ENCODE assay signal across 9 cellular contexts in the genomic region with DNA sequence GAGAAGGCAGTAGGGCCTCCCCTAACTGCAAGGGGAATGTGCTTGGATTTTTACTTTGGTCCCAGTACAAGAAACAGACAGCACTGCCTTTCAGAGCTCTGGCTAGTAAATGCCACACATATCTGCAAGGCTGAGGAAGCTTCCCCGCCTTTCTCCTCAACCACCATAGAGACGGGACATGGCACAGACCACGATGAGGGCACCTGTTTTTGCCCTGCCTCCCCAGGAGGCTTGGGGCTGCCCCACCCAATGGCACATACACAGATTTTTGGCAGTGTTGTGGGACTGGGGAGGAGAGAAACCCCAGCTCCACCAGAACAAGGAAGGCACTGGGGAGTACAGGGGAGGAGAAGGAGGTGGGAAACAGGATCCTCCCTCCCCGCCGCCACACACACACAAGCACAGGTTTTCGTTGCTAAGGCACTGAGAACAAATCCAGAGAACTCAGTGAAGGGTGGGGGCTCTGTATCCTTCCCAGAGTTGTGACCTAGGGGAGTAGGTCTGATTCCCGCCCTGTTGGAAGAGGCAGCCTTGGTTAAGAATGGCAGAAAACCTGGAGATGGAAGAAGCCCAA. TPM values are rescaled to one million over a fixed set of nuclear protein-coding genes. Genes with fewer than 3 reads are reported as not detected.
A peak's percentile ranks its signal among the peaks of the same experiment; 100 is the strongest.
DNase-seq lines count a peak whose midpoint lies in the region; ATAC-seq and TF ChIP-seq lines count a peak whose summit lies in the region.
"Had no signal": no experiment of that assay in that cellular context is flagged by ENCODE, and none has a peak within 500 bp of the region (broad histone marks: within the 10 kb centered on the region; RNA-seq: fewer than 3 reads in every experiment).

No MANE protein-coding gene starts in this region.

- no peak overlapping the region for H3K4me2 ChIP-seq in neural progenitor cell
- H3K4me2 ChIP-seq: BLaER1 had no signal

- H3K9me3 Mint-ChIP-seq in stimulated activated naive CD8-positive, alpha-beta T cell treated with anti-CD3 and anti-CD28 coated beads, Interleukin-15, Interleukin-2, amounts not matched to agents 100 ng/mL and 50 ng/mL, for 24 hours: no peaks in the 10 kb centered on the region
- H3K9me3 Mint-ChIP-seq in stimulated activated naive CD8-positive, alpha-beta T cell treated with anti-CD3 and anti-CD28 coated beads, Interleukin-15, amount 100 ng/mL, for 72 hours: no peaks in the 10 kb centered on the region
- H3K9me3 Mint-ChIP-seq in neural progenitor cell: no peaks in the 10 kb centered on the region

- intact Hi-C loops in vagina (cut with DNase I): no loop called here

- H3K79me2 ChIP-seq in neural progenitor cell (ENCODE audit: low read depth): peaks cover 25% of the 10 kb centered on the region

- H3K27me3 ChIP-seq in esophagus (ENCODE audit: control insufficient read depth in 1 of 2, insufficient read depth in 2 of 2, low read length in 2 of 2) (no peaks in the 10 kb centered on the region), neural progenitor cell (no peaks in the 10 kb centered on the region), vagina (no peaks in the 10 kb centered on the region)
- H3K27me3 ChIP-seq: BLaER1 had no signal

- H3K4me1 Mint-ChIP-seq in stimulated activated naive CD8-positive, alpha-beta T cell treated with anti-CD3 and anti-CD28 coated beads, Interleukin-15, Interleukin-2, amounts not matched to agents 100 ng/mL and 50 ng/mL, for 24 hours (ENCODE audit: low read depth): peaks cover 25% of the 10 kb centered on the region
- peaks cover 31% of the 10 kb centered on the region for H3K4me1 Mint-ChIP-seq in stimulated activated naive CD8-positive, alpha-beta T cell treated with anti-CD3 and anti-CD28 coated beads, Interleukin-15, amount 100 ng/mL, for 72 hours
- H3K4me1 Mint-ChIP-seq in neural progenitor cell: peaks cover 51% of the 10 kb centered on the region

- no peaks in the 10 kb centered on the region for H3K27me3 Mint-ChIP-seq in stimulated activated naive CD8-positive, alpha-beta T cell treated with anti-CD3 and anti-CD28 coated beads, Interleukin-15, Interleukin-2, amounts not matched to agents 100 ng/mL and 50 ng/mL, for 24 hours
- H3K27me3 Mint-ChIP-seq in stimulated activated naive CD8-positive, alpha-beta T cell treated with anti-CD3 and anti-CD28 coated beads, Interleukin-15, amount 100 ng/mL, for 72 hours: no peaks in the 10 kb centered on the region
- H3K27me3 Mint-ChIP-seq in neural progenitor cell (ENCODE audit: insufficient read depth, low read depth): no peaks in the 10 kb centered on the region

- H3K9ac ChIP-seq in neural progenitor cell: no peak overlapping the region
- H3K9ac ChIP-seq: BLaER1 had no signal

- peaks cover 6% of the 10 kb centered on the region for H3F3A ChIP-seq in neural progenitor cell (ENCODE audit: low read depth)

- no peak overlapping the region for H3K4me3 ChIP-seq in esophagus (ENCODE audit: low read depth in 1 of 2, low read length in 2 of 2)
- no peak overlapping the region for H3K4me3 ChIP-seq in neural progenitor cell
- no peak overlapping the region for H3K4me3 ChIP-seq in vagina
- H3K4me3 ChIP-seq: BLaER1 had no signal

- TF ChIP-seq CTCF in neural progenitor cell (IDR thresholded peaks at IDR 0.05) (no peak), vagina (IDR thresholded peaks at IDR 0.05) (no peak)

- no peak overlapping the region for H2AFZ ChIP-seq in neural progenitor cell (replicated peaks)

- H3K9me3 ChIP-seq in esophagus (ENCODE audit: control insufficient read depth in 2 of 2, insufficient read depth in 1 of 2, low read depth in 1 of 2, low read length in 1 of 2) (no peaks in the 10 kb centered on the region), neural progenitor cell (ENCODE audit: low read depth) (no peaks in the 10 kb centered on the region), vagina (no peaks in the 10 kb centered on the region)
- H3K9me3 ChIP-seq: BLaER1 had no signal

- no peak for TF ChIP-seq POLR2A in vagina (IDR thresholded peaks at IDR 0.05)

- H3K27ac ChIP-seq in esophagus (ENCODE audit: low read depth in 2 of 2, low read length in 1 of 2) (peak overlapping the region; percentile 32 to 38), neural progenitor cell (no peak overlapping the region), vagina (peak overlapping the region; percentile 8)
- H3K27ac ChIP-seq: BLaER1 had no signal

- DNase-seq in stimulated activated naive CD8-positive, alpha-beta T cell treated with anti-CD3 and anti-CD28 coated beads, Interleukin-15, amount 100 ng/mL, for 72 hours: no peak
- DNase-seq in neural progenitor cell (ENCODE audit: low spot score) (no peak), vagina (ENCODE audit: extremely low spot score in 2 of 2) (no peak)

- no peak for ATAC-seq in stimulated activated naive CD8-positive, alpha-beta T cell treated with anti-CD3 and anti-CD28 coated beads, Interleukin-15, amount 100 ng/mL, for 72 hours
- ATAC-seq in GM21423 (IDR thresholded peaks at IDR 0.05; ENCODE audit: unreplicated experiment) (no peak), HG02870 (IDR thresholded peaks at IDR 0.05; ENCODE audit: unreplicated experiment) (no peak), HG03565 (IDR thresholded peaks at IDR 0.05; ENCODE audit: unreplicated experiment) (no peak)

- 66 to 71% methylated on average over 7 of the region's 7 CpGs for WGBS in esophagus, 2 donors

- peak overlapping the region; percentile 40 for H3K27ac Mint-ChIP-seq in stimulated activated naive CD8-positive, alpha-beta T cell treated with anti-CD3 and anti-CD28 coated beads, Interleukin-15, Interleukin-2, amounts not matched to agents 100 ng/mL and 50 ng/mL, for 24 hours
- peak overlapping the region in 1 of 2 donors; percentile 46 for H3K27ac Mint-ChIP-seq in stimulated activated naive CD8-positive, alpha-beta T cell treated with anti-CD3 and anti-CD28 coated beads, Interleukin-15, amount 100 ng/mL, for 72 hours
- H3K27ac Mint-ChIP-seq in neural progenitor cell: peak overlapping the region; percentile 89

- peaks cover 24% of the 10 kb centered on the region for H4K20me1 ChIP-seq in neural progenitor cell (ENCODE audit: low read depth)

- H3K4me3 Mint-ChIP-seq in stimulated activated naive CD8-positive, alpha-beta T cell treated with anti-CD3 and anti-CD28 coated beads, Interleukin-15, Interleukin-2, amounts not matched to agents 100 ng/mL and 50 ng/mL, for 24 hours: no peak overlapping the region
- no peak overlapping the region for H3K4me3 Mint-ChIP-seq in stimulated activated naive CD8-positive, alpha-beta T cell treated with anti-CD3 and anti-CD28 coated beads, Interleukin-15, amount 100 ng/mL, for 72 hours
- peak overlapping the region; percentile 14 for H3K4me3 Mint-ChIP-seq in neural progenitor cell

- H3K36me3 Mint-ChIP-seq in stimulated activated naive CD8-positive, alpha-beta T cell treated with anti-CD3 and anti-CD28 coated beads, Interleukin-15, Interleukin-2, amounts not matched to agents 100 ng/mL and 50 ng/mL, for 24 hours (ENCODE audit: low read depth): peaks cover 16% of the 10 kb centered on the region
- peaks cover 10% of the 10 kb centered on the region for H3K36me3 Mint-ChIP-seq in neural progenitor cell

- peaks cover 2 to 12% of the 10 kb centered on the region in 2 donors for H3K4me1 ChIP-seq in esophagus (ENCODE audit: control insufficient read depth in 2 of 2, insufficient read depth in 2 of 2, low read length in 1 of 2)
- H3K4me1 ChIP-seq in neural progenitor cell: peaks cover 7% of the 10 kb centered on the region
- H3K4me1 ChIP-seq in vagina: peaks cover 76% of the 10 kb centered on the region

- peaks cover 0 to 38% of the 10 kb centered on the region in 2 donors for H3K36me3 ChIP-seq in esophagus (ENCODE audit: control insufficient read depth in 2 of 2, insufficient read depth in 2 of 2, low read length in 1 of 2)
- H3K36me3 ChIP-seq in neural progenitor cell: no peaks in the 10 kb centered on the region
- peaks cover 0 to 37% of the 10 kb centered on the region in 2 donors for H3K36me3 ChIP-seq in vagina

RNA-seq across cellular contexts. Expression of a gene that starts 7.2 kb away (rescaled TPM):
- polyA plus RNA-seq in esophagus: 100 to 1,000 TPM in 1 of 2 donors, 10 to 100 TPM in 1; 97.6 to 103 TPM
- total RNA-seq in neural progenitor cell (ENCODE audit: low replicate concordance) (94.7 and 185 TPM in 2 replicates), vagina (179 TPM)

RNA-seq across cellular contexts. Expression of a gene that starts 8.4 kb away (rescaled TPM):
- polyA plus RNA-seq in esophagus: 1 to 10 TPM; 7.4 to 9.0 TPM
- total RNA-seq in neural progenitor cell (ENCODE audit: low replicate concordance) (0.96 TPM in 1 of 2 replicates, not detected in the other), vagina (15.2 TPM)

RNA-seq across cellular contexts. Expression of a gene that starts 10.0 kb away (rescaled TPM):
- polyA plus RNA-seq in esophagus: under 1 TPM; 0.53 to 0.54 TPM
- total RNA-seq in neural progenitor cell (ENCODE audit: low replicate concordance) (35.0 and 46.0 TPM in 2 replicates), vagina (1.5 TPM)

RNA-seq across cellular contexts. Expression of a gene that starts 16.8 kb away (rescaled TPM):
- polyA plus RNA-seq in esophagus: 1,000 to 10,000 TPM; 2,102 to 2,622 TPM
- total RNA-seq in neural progenitor cell (ENCODE audit: low replicate concordance) (1,535 and 1,934 TPM in 2 replicates), vagina (1,982 TPM)

RNA-seq across cellular contexts. Expression of a gene that starts 34.7 kb away (rescaled TPM):
- 1 to 10 TPM; 5.2 to 5.7 TPM for polyA plus RNA-seq in esophagus
- total RNA-seq in neural progenitor cell (ENCODE audit: low replicate concordance) (11.4 and 12.6 TPM in 2 replicates), vagina (21.4 TPM)

Comparison
In these comparisons a context has a peak if more than half of its experiments do, and no peak if none do; other contexts are left out.
1. RNA of a gene that starts 10.0 kb away (total RNA-seq): 35.0 to 46.0 TPM in neural progenitor cell; 1.5 TPM in vagina (single experiment); every median in the first group is over 10 times any median in the second.